10 cellular contexts compared by ENCODE assay signal in genomic region chr17:77491921-77492445, GRCh38.
DNase-seq lines count a peak whose midpoint lies in the region; ATAC-seq and TF ChIP-seq lines count a peak whose summit lies in the region.
"Had no signal": no experiment of that assay in that cellular context is flagged by ENCODE, and none has a peak within 500 bp of the region (broad histone marks: within the 10 kb centered on the region; RNA-seq: fewer than 3 reads in every experiment).

No MANE protein-coding gene starts in this region.

- ATAC-seq in T-cell (replicated peaks in 1 of 4): peak in 1 of 4 experiments; percentile 56
- peak; percentile 80 for ATAC-seq in stimulated activated naive CD8-positive, alpha-beta T cell treated with anti-CD3 and anti-CD28 coated beads, Interleukin-15, amount 100 ng/mL, for 72 hours
- ATAC-seq in GM21723 (IDR thresholded peaks at IDR 0.05; ENCODE audit: unreplicated experiment): no peak

- H3K9me3 Mint-ChIP-seq in MCF 10A (ENCODE audit: unreplicated experiment) (no peaks in the 10 kb centered on the region), T-cell (no peaks in the 10 kb centered on the region), endodermal cell (no peaks in the 10 kb centered on the region)
- no peaks in the 10 kb centered on the region for H3K9me3 Mint-ChIP-seq in stimulated activated naive CD8-positive, alpha-beta T cell treated with anti-CD3 and anti-CD28 coated beads, Interleukin-15, amount 100 ng/mL, for 72 hours

- H3K79me2 ChIP-seq in mammary epithelial cell (ENCODE audit: insufficient read depth, low read length): peaks cover 30% of the 10 kb centered on the region

- POLR2A ChIA-PET in MCF 10A (lab: Yijun Ruan, JAX) (interaction anchor here (0.8 kb wide), 1 partner anchor 14 kb away, joined by 5 read pairs; no protein-coding TSS in a partner anchor), T-cell (lab: Charles Lee) (no interaction called here)

- 82% methylated on average over 11 of the region's 16 CpGs for WGBS in mammary epithelial cell (ENCODE audit: low coverage, missing lambda C conversion rate)
- 93 to 94% methylated on average over 9 to 16 of the region's 16 CpGs for WGBS in endodermal cell (ENCODE audit: insufficient coverage in 1 of 2, insufficient read length in 1 of 2), 2 experiments

- H3K4me2 ChIP-seq in mammary epithelial cell (ENCODE audit: insufficient read depth, low read depth, low read length): no peak overlapping the region

- H3K36me3 ChIP-seq in mammary epithelial cell (ENCODE audit: insufficient read depth, low read length): peaks cover 38% of the 10 kb centered on the region
- H3K36me3 ChIP-seq in endodermal cell (ENCODE audit: control insufficient read depth, insufficient read depth, low read length): peaks cover 61% of the 10 kb centered on the region

- H3K9ac ChIP-seq in mammary epithelial cell (ENCODE audit: insufficient read depth, low read length) (no peak overlapping the region), endodermal cell (ENCODE audit: extremely low read depth, low read length, poor library complexity, severe bottlenecking) (no peak overlapping the region)

- no peak overlapping the region for H2AFZ ChIP-seq in mammary epithelial cell (ENCODE audit: low read depth, low read length)

- H3K27me3 Mint-ChIP-seq in MCF 10A (ENCODE audit: insufficient read depth, unreplicated experiment): no peaks in the 10 kb centered on the region
- no peaks in the 10 kb centered on the region for H3K27me3 Mint-ChIP-seq in T-cell
- no peaks in the 10 kb centered on the region for H3K27me3 Mint-ChIP-seq in endodermal cell (ENCODE audit: insufficient read depth)
- no peaks in the 10 kb centered on the region for H3K27me3 Mint-ChIP-seq in stimulated activated naive CD8-positive, alpha-beta T cell treated with anti-CD3 and anti-CD28 coated beads, Interleukin-15, amount 100 ng/mL, for 72 hours

- H3K4me3 Mint-ChIP-seq in MCF 10A (ENCODE audit: unreplicated experiment) (no peak overlapping the region), T-cell (peak overlapping the region in 2 of 3 donors; percentile 22 to 48), endodermal cell (no peak overlapping the region)
- peak overlapping the region in 1 of 2 donors; percentile 31 for H3K4me3 Mint-ChIP-seq in stimulated activated naive CD8-positive, alpha-beta T cell treated with anti-CD3 and anti-CD28 coated beads, Interleukin-15, amount 100 ng/mL, for 72 hours

- BruUV-seq in MCF 10A (replicated peaks; lab: Mats Ljungman, UMichigan): no TSS peak
- BruUV-seq in mammary epithelial cell (replicated peaks; lab: Mats Ljungman, UMichigan): no TSS peak

- no peak overlapping the region for H3K4me3 ChIP-seq in mammary epithelial cell (replicated peaks in 1 of 3; ENCODE audit: insufficient read depth in 1 of 3, low read depth in 2 of 3, low read length in 3 of 3)
- H3K4me3 ChIP-seq in endodermal cell (ENCODE audit: low read length): no peak overlapping the region

- TF ChIP-seq CTCF in MCF 10A (IDR thresholded peaks at IDR 0.05; ENCODE audit: unreplicated experiment): no peak
- TF ChIP-seq CTCF in mammary epithelial cell (conservative IDR thresholded peaks at IDR 0.05 in 1 of 2, IDR thresholded peaks at IDR 0.05 in 1 of 2; ENCODE audit: extremely low read depth in 1 of 2, insufficient read depth in 1 of 2, low read depth in 1 of 2, low read length in 2 of 2): no peak
- TF ChIP-seq CTCF in endodermal cell (conservative IDR thresholded peaks at IDR 0.05): no peak

- H3K9me3 ChIP-seq in mammary epithelial cell (replicated peaks; ENCODE audit: insufficient read depth, low read length) (no peaks in the 10 kb centered on the region), endodermal cell (ENCODE audit: control insufficient read depth, low read length) (no peaks in the 10 kb centered on the region)

- peaks cover 92% of the 10 kb centered on the region for H3K36me3 Mint-ChIP-seq in MCF 10A (ENCODE audit: insufficient read depth, unreplicated experiment)
- peaks cover 23% of the 10 kb centered on the region for H3K36me3 Mint-ChIP-seq in T-cell
- peaks cover 44% of the 10 kb centered on the region for H3K36me3 Mint-ChIP-seq in endodermal cell (ENCODE audit: low read depth)

- H3K4me1 ChIP-seq in mammary epithelial cell (ENCODE audit: insufficient read depth, low read length) (no peaks in the 10 kb centered on the region), endodermal cell (ENCODE audit: control insufficient read depth, insufficient read depth, low read length) (no peaks in the 10 kb centered on the region)

- no peaks in the 10 kb centered on the region for H3K27me3 ChIP-seq in mammary epithelial cell (ENCODE audit: insufficient read depth, low read length)
- no peaks in the 10 kb centered on the region for H3K27me3 ChIP-seq in endodermal cell (ENCODE audit: control insufficient read depth, insufficient read depth, low read length, poor library complexity, severe bottlenecking)

- CTCF ChIA-PET in MCF 10A (lab: Yijun Ruan, JAX) (interaction anchor here (1.3 kb wide), 1 partner anchor 61 kb away, joined by 4 read pairs; no protein-coding TSS in a partner anchor), mammary epithelial cell (lab: Charles Lee; ENCODE audit: low non-redundant PET) (no interaction called here), T-cell (lab: Charles Lee) (no interaction called here)

- intact Hi-C loops in MCF 10A (cut with micrococcal nuclease) (no loop called here), mammary epithelial cell (cut with micrococcal nuclease) (no loop called here)

- DNase-seq in MCF 10A (ENCODE audit: unreplicated experiment): no peak
- no peak for DNase-seq in mammary epithelial cell
- peak in 13 of 34 experiments; percentile 14 to 40 (median 25) for DNase-seq in T-cell
- DNase-seq in endodermal cell: peak; percentile 41
- DNase-seq in stimulated activated naive CD8-positive, alpha-beta T cell treated with anti-CD3 and anti-CD28 coated beads, Interleukin-15, amount 100 ng/mL, for 72 hours: peak in 1 of 2 donors; percentile 75
- DNase-seq in kidney glomerular epithelial cell (lab: John Stamatoyannopoulos, UW): no peak
- DNase-seq in NCI-H226: no peak
- DNase-seq: KG1, NCI-H510A treated with DMSO at 0.1 percent for 48 hours had no signal

- H3K27ac Mint-ChIP-seq in MCF 10A (ENCODE audit: low read depth, unreplicated experiment): peak overlapping the region; percentile 35
- peak overlapping the region; percentile 74 to 79 for H3K27ac Mint-ChIP-seq in T-cell
- no peak overlapping the region for H3K27ac Mint-ChIP-seq in endodermal cell
- peak overlapping the region; percentile 74 to 83 for H3K27ac Mint-ChIP-seq in stimulated activated naive CD8-positive, alpha-beta T cell treated with anti-CD3 and anti-CD28 coated beads, Interleukin-15, amount 100 ng/mL, for 72 hours

- in situ Hi-C loops in mammary epithelial cell (cut with MboI; ENCODE audit: low sequenced_read_pairs in 2 of 2): loop anchor here in 1 of 2 donors (10.0 kb wide), 1 partner anchor 167 kb away; no protein-coding TSS in a partner anchor

- H3K4me1 Mint-ChIP-seq in MCF 10A (ENCODE audit: insufficient read depth, unreplicated experiment) (no peaks in the 10 kb centered on the region), T-cell (peaks cover 19 to 41% (median 26%) of the 10 kb centered on the region in 3 donors), endodermal cell (no peaks in the 10 kb centered on the region)
- peaks cover 64% of the 10 kb centered on the region for H3K4me1 Mint-ChIP-seq in stimulated activated naive CD8-positive, alpha-beta T cell treated with anti-CD3 and anti-CD28 coated beads, Interleukin-15, amount 100 ng/mL, for 72 hours

- no peak overlapping the region for H3K27ac ChIP-seq in mammary epithelial cell (ENCODE audit: insufficient read depth, low read depth, low read length)
- no peak overlapping the region for H3K27ac ChIP-seq in endodermal cell (ENCODE audit: low read depth, low read length)

- dilution Hi-C loops in mammary epithelial cell (cut with HindIII; ENCODE audit: low sequenced_read_pairs): no loop called here

- H4K20me1 ChIP-seq in mammary epithelial cell (ENCODE audit: insufficient read depth, low read length): no peaks in the 10 kb centered on the region

Comparison
In these comparisons a context has a peak if more than half of its experiments do, and no peak if none do; other contexts are left out.
1. H3K4me3 Mint-ChIP-seq: peak in T-cell (2 of 3); none in MCF 10A (single experiment) and endodermal cell (single experiment).